In genomic region chr15:75149911-75150709, GRCh38 we compare ENCODE assay signal across 13 cellular contexts. TPM values are rescaled to one million over a fixed set of nuclear protein-coding genes. Genes with fewer than 3 reads are reported as not detected.
A peak's percentile ranks its signal among the peaks of the same experiment; 100 is the strongest.
DNase-seq lines count a peak whose midpoint lies in the region; TF ChIP-seq lines count a peak whose summit lies in the region.
"Had no signal": no experiment of that assay in that cellular context is flagged by ENCODE, and none has a peak within 500 bp of the region (broad histone marks: within the 10 kb centered on the region; RNA-seq: fewer than 3 reads in every experiment).

No MANE protein-coding gene starts in this region.

- H3K9ac ChIP-seq in GM23248: peak overlapping the region; percentile 64

- H3K4me3 ChIP-seq in ACC112 (ENCODE audit: low read depth, low read length) (no peak overlapping the region), GM23248 (peak overlapping the region; percentile 31), foreskin fibroblast (ENCODE audit: low read depth in 1 of 2, low read length in 2 of 2) (no peak overlapping the region), coronary artery (no peak overlapping the region)
- H3K4me3 ChIP-seq: cardiac muscle cell, heart right ventricle, upper lobe of right lung had no signal

- no peaks in the 10 kb centered on the region for H3K9me3 ChIP-seq in GM23248 (ENCODE audit: low read depth)
- H3K9me3 ChIP-seq: upper lobe of right lung had no signal

- H3K36me3 ChIP-seq in ACC112 (ENCODE audit: insufficient read depth, low read length) (no peaks in the 10 kb centered on the region), GM23248 (ENCODE audit: low read depth) (no peaks in the 10 kb centered on the region)
- H3K36me3 ChIP-seq: cardiac muscle cell, heart right ventricle, upper lobe of right lung had no signal

- H2AFZ ChIP-seq in ACC112 (ENCODE audit: low read length, unreplicated experiment) (no peak overlapping the region), GM23248 (peak overlapping the region; percentile 28)

- H3K27ac ChIP-seq in ACC112 (ENCODE audit: low read depth, low read length): 0 out of 2 replicates have a peak overlapping the region, but pooled peaks have one; percentile 19
- H3K27ac ChIP-seq in GM23248: peak overlapping the region; percentile 83
- H3K27ac ChIP-seq in coronary artery: peak overlapping the region in 1 of 2 donors; percentile 7
- H3K27ac ChIP-seq: cardiac muscle cell, heart right ventricle, upper lobe of right lung had no signal

- H3K4me2 ChIP-seq in GM23248 (ENCODE audit: unreplicated experiment): peak overlapping the region; percentile 63

- in situ Hi-C loops in GM23248 (cut with MboI): no loop called here

- no peak for TF ChIP-seq CTCF in foreskin fibroblast (IDR thresholded peaks at IDR 0.05; ENCODE audit: low read depth, low read length)
- no peak for TF ChIP-seq CTCF in coronary artery (IDR thresholded peaks at IDR 0.05)

- DNase-seq in GM23248 (peak; percentile 93), T1000 (lab: John Stamatoyannopoulos, UW) (peak; percentile 82), foreskin fibroblast (peak; percentile 80 to 92), NCI-H1694 (lab: John Stamatoyannopoulos, UW) (no peak), GF-D8 (lab: John Stamatoyannopoulos, UW) (no peak), HuH-7 (ENCODE audit: low spot score) (no peak), coronary artery (ENCODE audit: low spot score) (no peak)
- DNase-seq: activated CD4-positive, alpha-beta T cell treated with anti-CD3 and anti-CD28 coated beads for 4 hours; heart right ventricle; stimulated activated CD4-positive, alpha-beta T cell treated with anti-CD3 and anti-CD28 coated beads, Interleukin-4, amount 100 ng/mL, for 1 hour; upper lobe of right lung had no signal

- H3K9me2 ChIP-seq in GM23248 (ENCODE audit: insufficient read depth): no peaks in the 10 kb centered on the region

- peaks cover 15% of the 10 kb centered on the region; the same call in 1 of the 2 replicates for H3F3A ChIP-seq in GM23248 (ENCODE audit: insufficient read depth)

- no peaks in the 10 kb centered on the region for H4K20me1 ChIP-seq in GM23248 (ENCODE audit: insufficient read depth)

- H3K79me2 ChIP-seq in ACC112 (ENCODE audit: control insufficient read depth, insufficient read depth, low read length, unreplicated experiment): no peaks in the 10 kb centered on the region
- H3K79me2 ChIP-seq in GM23248 (ENCODE audit: insufficient read depth): no peaks in the 10 kb centered on the region

- H3K4me1 ChIP-seq in ACC112 (ENCODE audit: control insufficient read depth, insufficient read depth, low read length, unreplicated experiment) (peaks cover 7% of the 10 kb centered on the region), GM23248 (ENCODE audit: insufficient read depth) (peaks cover 15% of the 10 kb centered on the region)

- H3K27me3 ChIP-seq in ACC112 (ENCODE audit: insufficient read depth, low read length) (no peaks in the 10 kb centered on the region), GM23248 (replicated peaks; ENCODE audit: insufficient read depth) (no peaks in the 10 kb centered on the region)
- H3K27me3 ChIP-seq: cardiac muscle cell, heart right ventricle, upper lobe of right lung had no signal

- 28 to 33% methylated on average over 4 of the region's 4 CpGs for WGBS in GM23248 (ENCODE audit: low coverage in 1 of 2, low lambda C conversion rate in 2 of 2, missing lambda C conversion rate in 2 of 2), 2 experiments

RNA-seq across cellular contexts. Expression of gene C15orf39, which starts 51.6 kb away (rescaled TPM):
- total RNA-seq in GM23248 (2014; rRNA removed; shearing (Covaris generic)): 8.1 and 12.5 TPM in 2 replicates
- polyA plus RNA-seq in GM23248 (2016; fragmentation: Nextera tagmentation; extraction: Ambion mirVana): 4.7 and 5.1 TPM in 2 replicates

Comparison
In these comparisons a context has a peak if more than half of its experiments do, and no peak if none do; other contexts are left out.
1. DNase-seq: peak in GM23248 (single experiment), T1000 (single experiment) and foreskin fibroblast (2 of 2); none in NCI-H1694 (single experiment), GF-D8 (single experiment), HuH-7 (single experiment) and coronary artery (single experiment).